Comparison of ENCODE assay signal across 16 cellular contexts in the genomic region with DNA sequence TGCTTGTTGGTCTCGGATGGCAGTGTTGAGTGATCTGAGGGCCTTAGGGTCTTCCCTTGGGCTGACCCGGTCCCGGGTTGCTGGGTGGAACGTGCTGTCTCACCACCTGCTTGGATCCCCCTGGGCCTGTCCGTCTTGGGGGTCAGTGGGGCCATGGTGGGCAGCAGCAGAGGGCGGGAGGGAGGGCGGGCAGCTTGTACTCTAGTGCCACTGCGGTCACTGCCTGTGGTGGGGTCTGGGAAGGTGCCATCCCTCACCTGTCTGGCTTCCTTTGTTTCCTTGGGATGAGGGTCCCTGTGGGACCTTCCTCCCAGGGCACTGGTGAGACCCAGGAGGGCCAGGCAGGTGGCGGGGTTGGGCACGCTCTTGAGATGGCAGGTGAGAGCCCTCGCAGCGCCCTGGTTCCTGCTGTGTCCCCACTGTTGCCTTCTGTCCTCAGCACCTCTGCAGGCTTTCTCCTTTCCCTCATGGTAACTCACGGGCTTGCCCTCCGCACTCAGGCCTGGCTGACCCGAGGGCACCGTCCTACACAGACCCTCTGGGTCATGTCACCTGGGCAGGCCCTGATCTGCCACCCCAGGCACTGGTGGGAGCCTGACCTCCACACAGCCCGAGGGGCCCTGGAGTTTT. TPM values are rescaled to one million over a fixed set of nuclear protein-coding genes. Genes with fewer than 3 reads are reported as not detected.
A peak's percentile ranks its signal among the peaks of the same experiment; 100 is the strongest.
DNase-seq lines count a peak whose midpoint lies in the region; ATAC-seq and TF ChIP-seq lines count a peak whose summit lies in the region.
"Had no signal": no experiment of that assay in that cellular context is flagged by ENCODE, and none has a peak within 500 bp of the region (broad histone marks: within the 10 kb centered on the region; RNA-seq: fewer than 3 reads in every experiment).

No MANE protein-coding gene starts in this region.

- peaks cover 0 to 84% (median 0%) of the 10 kb centered on the region in 3 donors for H3K36me3 ChIP-seq in Peyer's patch
- H3K36me3 ChIP-seq in sigmoid colon, result peaks cover 7 to 59% (median 24%) of the 10 kb centered on the region in 4 donors

- H3K27ac ChIP-seq in Peyer's patch (no peak overlapping the region), sigmoid colon (no peak overlapping the region)
- H3K27ac ChIP-seq: C4-2B had no signal

- no peak overlapping the region for H3K4me3 ChIP-seq in Peyer's patch
- no peak overlapping the region for H3K4me3 ChIP-seq in sigmoid colon
- H3K4me3 ChIP-seq: A549, GM12878 had no signal

- no peak for ATAC-seq in activated CD8-positive, alpha-beta memory T cell treated with anti-CD3 and anti-CD28 coated beads, Interleukin-2, amount 10 ng/mL, durations not matched to agents 7 days and 5 days
- ATAC-seq in effector memory CD8-positive, alpha-beta T cell (replicated peaks), result no peak
- no peak for ATAC-seq in HG03039 (IDR thresholded peaks at IDR 0.05; ENCODE audit: unreplicated experiment)

- H3K27ac Mint-ChIP-seq in activated CD8-positive, alpha-beta memory T cell treated with anti-CD3 and anti-CD28 coated beads, Interleukin-2, amount 10 ng/mL, durations not matched to agents 7 days and 5 days, result no peak overlapping the region
- peak overlapping the region; percentile 72 to 83 for H3K27ac Mint-ChIP-seq in effector memory CD8-positive, alpha-beta T cell

- H3K36me3 Mint-ChIP-seq in activated CD8-positive, alpha-beta memory T cell treated with anti-CD3 and anti-CD28 coated beads, Interleukin-2, amount 10 ng/mL, durations not matched to agents 7 days and 5 days, result peaks cover 26% of the 10 kb centered on the region
- H3K36me3 Mint-ChIP-seq in effector memory CD8-positive, alpha-beta T cell (ENCODE audit: insufficient read depth), result peaks cover 25% of the 10 kb centered on the region

- no peak for TF ChIP-seq POLR2A in Peyer's patch (IDR thresholded peaks at IDR 0.05)
- TF ChIP-seq POLR2A in sigmoid colon (IDR thresholded peaks at IDR 0.05), result no peak

- 90 to 91% methylated on average over 17 of the region's 17 CpGs for WGBS in sigmoid colon, 2 donors

- H3K4me3 Mint-ChIP-seq in activated CD8-positive, alpha-beta memory T cell treated with anti-CD3 and anti-CD28 coated beads, Interleukin-2, amount 10 ng/mL, durations not matched to agents 7 days and 5 days, result no peak overlapping the region
- no peak overlapping the region for H3K4me3 Mint-ChIP-seq in effector memory CD8-positive, alpha-beta T cell

- H3K27me3 ChIP-seq in Peyer's patch (no peaks in the 10 kb centered on the region), sigmoid colon (no peaks in the 10 kb centered on the region)

- H3K9me3 ChIP-seq in Peyer's patch (no peaks in the 10 kb centered on the region), sigmoid colon (no peaks in the 10 kb centered on the region)
- H3K9me3 ChIP-seq: A549 had no signal

- H3K4me1 ChIP-seq in Peyer's patch, result peaks cover 0 to 5% (median 1%) of the 10 kb centered on the region in 4 donors
- peaks cover 0 to 13% (median 9%) of the 10 kb centered on the region in 4 donors for H3K4me1 ChIP-seq in sigmoid colon

- CTCF ChIA-PET in activated CD8-positive, alpha-beta memory T cell treated with anti-CD3 and anti-CD28 coated beads, Interleukin-2, amount 10 ng/mL, durations not matched to agents 7 days and 5 days (lab: Charles Lee), result interaction anchor here (0.6 to 1.0 kb wide), 2 partner anchors 38 to 322 kb away, joined by 3 to 4 read pairs; no protein-coding TSS in a partner anchor

- no peaks in the 10 kb centered on the region for H3K9me3 Mint-ChIP-seq in activated CD8-positive, alpha-beta memory T cell treated with anti-CD3 and anti-CD28 coated beads, Interleukin-2, amount 10 ng/mL, durations not matched to agents 7 days and 5 days (ENCODE audit: low read depth)
- no peaks in the 10 kb centered on the region for H3K9me3 Mint-ChIP-seq in effector memory CD8-positive, alpha-beta T cell

- peak; percentile 49 for DNase-seq in activated CD8-positive, alpha-beta memory T cell treated with anti-CD3 and anti-CD28 coated beads for 24 hours
- DNase-seq in activated CD8-positive, alpha-beta memory T cell treated with anti-CD3 and anti-CD28 coated beads, Interleukin-2, amount 10 ng/mL, durations not matched to agents 7 days and 5 days, result no peak
- DNase-seq in Peyer's patch (peak; percentile 10 to 40 (median 35)), sigmoid colon (peak; percentile 53), A172 (ENCODE audit: low spot score) (no peak), COR-L47 (lab: John Stamatoyannopoulos, UW) (no peak)
- DNase-seq in effector memory CD8-positive, alpha-beta T cell, result no peak
- DNase-seq: NCI-H1417 treated with DMSO at 0.1 percent for 48 hours; NCI-H2029; NCI-H2227 treated with DMSO at 0.1 percent for 48 hours; NK-92 treated with Interleukin-12 subunit alpha and Interleukin-12 subunit beta, amount 100 ng/mL, for 24 hours; Right ventricle myocardium superior had no signal

- TF ChIP-seq EP300 in sigmoid colon (IDR thresholded peaks at IDR 0.05), result no peak

- intact Hi-C loops in sigmoid colon (cut with DNase I), result loop anchor here (5.0 kb wide), 1 partner anchor 1696 kb away; no protein-coding TSS in a partner anchor

- TF ChIP-seq CTCF in Peyer's patch (IDR thresholded peaks at IDR 0.05) (no peak), sigmoid colon (IDR thresholded peaks at IDR 0.05) (no peak)

- no peaks in the 10 kb centered on the region for H3K27me3 Mint-ChIP-seq in activated CD8-positive, alpha-beta memory T cell treated with anti-CD3 and anti-CD28 coated beads, Interleukin-2, amount 10 ng/mL, durations not matched to agents 7 days and 5 days
- H3K27me3 Mint-ChIP-seq in effector memory CD8-positive, alpha-beta T cell, result no peaks in the 10 kb centered on the region

- peaks cover 13% of the 10 kb centered on the region for H3K4me1 Mint-ChIP-seq in activated CD8-positive, alpha-beta memory T cell treated with anti-CD3 and anti-CD28 coated beads, Interleukin-2, amount 10 ng/mL, durations not matched to agents 7 days and 5 days
- peaks cover 12 to 16% of the 10 kb centered on the region in 2 donors for H3K4me1 Mint-ChIP-seq in effector memory CD8-positive, alpha-beta T cell (ENCODE audit: low read depth in 2 of 2)

RNA-seq across cellular contexts. Expression of a gene that starts 34.2 kb away (rescaled TPM):
- 10 to 100 TPM; 32.6 to 44.9 TPM for total RNA-seq in activated CD8-positive, alpha-beta memory T cell treated with anti-CD3 and anti-CD28 coated beads, Interleukin-2, amount 10 ng/mL, durations not matched to agents 7 days and 5 days
- total RNA-seq in Peyer's patch (10 to 100 TPM; 42.6 to 70.4 (median 55.1) TPM), sigmoid colon (10 to 100 TPM; 13.6 to 14.3 (median 13.8) TPM)
- 10 to 100 TPM; 19.2 to 34.6 (median 19.4) TPM for polyA plus RNA-seq in sigmoid colon
- total RNA-seq in A172 (2014; rRNA removed; shearing (Covaris generic)), result 7.3 and 7.9 TPM in 2 replicates

RNA-seq across cellular contexts. Expression of a gene that starts 58.6 kb away (rescaled TPM):
- total RNA-seq in activated CD8-positive, alpha-beta memory T cell treated with anti-CD3 and anti-CD28 coated beads, Interleukin-2, amount 10 ng/mL, durations not matched to agents 7 days and 5 days, result 10 to 100 TPM; 53.3 to 59.7 TPM
- total RNA-seq in Peyer's patch, result 100 to 1,000 TPM in 1 of 4 donors, 10 to 100 TPM in 3; 89.1 to 131 (median 94.7) TPM
- 10 to 100 TPM; 23.9 to 45.5 (median 29.2) TPM for total RNA-seq in sigmoid colon
- polyA plus RNA-seq in sigmoid colon, result 10 to 100 TPM; 26.1 to 29.5 (median 26.4) TPM
- 33.8 and 34.9 TPM in 2 replicates for total RNA-seq in A172 (2014; rRNA removed; shearing (Covaris generic))

Comparison
In these comparisons a context has a peak if more than half of its experiments do, and no peak if none do; other contexts are left out.
1. DNase-seq: peak in activated CD8-positive, alpha-beta memory T cell treated with anti-CD3 and anti-CD28 coated beads for 24 hours (single experiment), Peyer's patch (3 of 3) and sigmoid colon (single experiment); none in activated CD8-positive, alpha-beta memory T cell treated with anti-CD3 and anti-CD28 coated beads, Interleukin-2, amount 10 ng/mL, durations not matched to agents 7 days and 5 days (single experiment), effector memory CD8-positive, alpha-beta T cell (0 of 3), A172 (single experiment) and COR-L47 (single experiment).